ENCODE assay signal across 1 cellular context in the genomic region with DNA sequence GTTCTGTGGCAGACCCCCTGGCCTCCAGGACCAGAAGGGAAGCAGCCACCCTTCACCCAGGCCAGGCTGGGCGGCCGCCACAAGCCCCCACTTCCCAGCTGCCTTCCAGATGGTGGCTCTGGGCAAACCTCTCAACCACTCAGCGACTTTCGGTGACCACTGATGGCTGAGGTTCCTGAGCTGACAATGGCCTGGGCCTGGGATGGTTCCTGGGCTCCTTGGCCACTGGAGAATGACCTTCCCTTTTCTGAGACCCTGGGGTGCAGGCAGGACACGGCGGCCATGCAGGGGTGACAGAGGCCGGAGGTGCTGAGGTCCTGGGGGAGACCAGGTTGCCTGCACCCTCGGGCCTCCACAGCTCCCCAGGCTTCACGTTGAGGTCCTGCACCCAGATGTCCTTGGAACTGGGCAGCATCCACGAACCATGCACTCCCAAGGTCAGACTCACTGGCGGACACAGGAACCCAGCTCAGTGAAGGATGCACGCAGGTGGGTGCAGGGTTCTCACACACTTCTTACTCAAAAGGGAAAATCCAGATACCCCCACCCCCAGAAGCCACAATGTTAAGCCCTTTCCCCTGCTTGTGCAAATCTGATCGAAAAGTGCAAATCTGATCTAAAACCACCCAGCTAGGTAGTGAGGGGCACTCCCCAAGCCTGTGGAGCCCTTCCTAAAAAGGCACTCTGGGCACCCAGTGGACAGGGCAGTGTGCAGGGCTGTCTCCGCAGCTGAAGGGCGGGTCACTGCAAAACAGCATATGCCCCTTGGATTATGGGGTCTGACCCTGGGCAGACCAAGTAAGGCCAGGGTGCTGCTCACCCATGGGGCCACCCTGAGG.
TF ChIP-seq lines count a peak whose summit lies in the region.

No MANE protein-coding gene starts in this region.

TF ChIP-seq in GM12878, 131 proteins besides CTCF, POLR2A, EP300 and RAD21:
- TF ChIP-seq BCLAF1 (IDR thresholded peaks at IDR 0.05) (no peak), NR2F1 (conservative IDR thresholded peaks at IDR 0.05) (no peak), BCL3 (IDR thresholded peaks at IDR 0.05; ENCODE audit: borderline replicate concordance, insufficient read depth, low read depth, low read length, poor library complexity, severe bottlenecking) (peak; percentile 14)
- TF ChIP-seq, protein P1, sequence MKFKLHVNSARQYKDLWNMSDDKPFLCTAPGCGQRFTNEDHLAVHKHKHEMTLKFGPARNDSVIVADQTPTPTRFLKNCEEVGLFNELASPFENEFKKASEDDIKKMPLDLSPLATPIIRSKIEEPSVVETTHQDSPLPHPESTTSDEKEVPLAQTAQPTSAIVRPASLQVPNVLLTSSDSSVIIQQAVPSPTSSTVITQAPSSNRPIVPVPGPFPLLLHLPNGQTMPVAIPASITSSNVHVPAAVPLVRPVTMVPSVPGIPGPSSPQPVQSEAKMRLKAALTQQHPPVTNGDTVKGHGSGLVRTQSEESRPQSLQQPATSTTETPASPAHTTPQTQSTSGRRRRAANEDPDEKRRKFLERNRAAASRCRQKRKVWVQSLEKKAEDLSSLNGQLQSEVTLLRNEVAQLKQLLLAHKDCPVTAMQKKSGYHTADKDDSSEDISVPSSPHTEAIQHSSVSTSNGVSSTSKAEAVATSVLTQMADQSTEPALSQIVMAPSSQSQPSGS (IDR thresholded peaks at IDR 0.05; ENCODE audit: low read length): peak; percentile 15
TF ChIP-seq in GM12878: peak in this region for 2.
